In genomic region chr6:12008366-12009179, GRCh38 we compare ENCODE assay signal across 8 cellular contexts. TPM values are rescaled to one million over a fixed set of nuclear protein-coding genes. Genes with fewer than 3 reads are reported as not detected.
DNase-seq lines count a peak whose midpoint lies in the region; ATAC-seq, FAIRE-seq and TF ChIP-seq lines count a peak whose summit lies in the region.

No MANE protein-coding gene starts in this region.

- H3K9me3 ChIP-seq in Karpas-422 (ENCODE audit: low read length) (no peaks in the 10 kb centered on the region), SJCRH30 (replicated peaks) (no peaks in the 10 kb centered on the region), neutrophil (no peaks in the 10 kb centered on the region)

- H3K4me1 ChIP-seq in Karpas-422 (ENCODE audit: low read length), result peaks cover 30% of the 10 kb centered on the region
- no peaks in the 10 kb centered on the region for H3K4me1 ChIP-seq in SJCRH30
- H3K4me1 ChIP-seq in neutrophil (ENCODE audit: control insufficient read depth in 1 of 2, insufficient read depth in 1 of 2, low read depth in 1 of 2, low read length in 1 of 2), result peaks cover 30 to 31% of the 10 kb centered on the region in 2 experiments

- H3K27me3 ChIP-seq in Karpas-422 (ENCODE audit: low read length) (no peaks in the 10 kb centered on the region), SJCRH30 (no peaks in the 10 kb centered on the region), neutrophil (no peaks in the 10 kb centered on the region)

- DNase-seq in DMS153 treated with DMSO at 0.1 percent for 48 hours (lab: John Stamatoyannopoulos, UW; ENCODE audit: unreplicated experiment), result peak; percentile 4
- peak; percentile 87 for DNase-seq in Karpas-422
- DNase-seq in SJCRH30, result peak; percentile 61 to 69
- peak; percentile 48 to 83 (median 68) for DNase-seq in activated naive CD4-positive, alpha-beta T cell (lab: John Stamatoyannopoulos, UW)
- DNase-seq in frontal cortex (ENCODE audit: low spot score in 2 of 2), result peak; percentile 79 to 85
- DNase-seq in superior temporal gyrus (ENCODE audit: extremely low spot score), result peak; percentile 54

- peak overlapping the region; percentile 99 for H3K4me2 ChIP-seq in Karpas-422 (ENCODE audit: low read depth, low read length, poor library complexity, severe bottlenecking)

- peak; percentile 21 for TF ChIP-seq CTCF in neutrophil (IDR thresholded peaks at IDR 0.05)

- H3K79me2 ChIP-seq in Karpas-422 (ENCODE audit: low read length), result peaks cover 10% of the 10 kb centered on the region

- ATAC-seq in GM21619 (IDR thresholded peaks at IDR 0.05; ENCODE audit: unreplicated experiment), result peak; percentile 33

- H4K20me1 ChIP-seq in Karpas-422 (ENCODE audit: insufficient read depth, low read depth, low read length), result no peaks in the 10 kb centered on the region

- H3K4me3 ChIP-seq in Karpas-422 (ENCODE audit: low read length) (peak overlapping the region; percentile 87), SJCRH30 (peak overlapping the region; percentile 67), neutrophil (ENCODE audit: low read depth in 1 of 2, low read length in 1 of 2) (peak overlapping the region; percentile 76 to 80)

- FAIRE-seq in frontal cortex (lab: Jason Lieb, UNC), result no peak

- H3K27ac ChIP-seq in Karpas-422 (ENCODE audit: low read length) (peak overlapping the region; percentile 83), SJCRH30 (peak overlapping the region; percentile 71), neutrophil (peak overlapping the region; percentile 98)

- peak overlapping the region; percentile 84 for H3K9ac ChIP-seq in Karpas-422 (ENCODE audit: low read length)

- no peaks in the 10 kb centered on the region for H3K9me2 ChIP-seq in Karpas-422 (replicated peaks; ENCODE audit: insufficient read depth, low read length)

- peak overlapping the region; percentile 96 for H2AFZ ChIP-seq in Karpas-422 (ENCODE audit: low read length)

- no peaks in the 10 kb centered on the region for H3K36me3 ChIP-seq in Karpas-422 (ENCODE audit: insufficient read depth, low read length)
- H3K36me3 ChIP-seq in SJCRH30, result no peaks in the 10 kb centered on the region
- no peaks in the 10 kb centered on the region for H3K36me3 ChIP-seq in neutrophil

RNA-seq across cellular contexts. Expression of gene HIVEP1, which starts 3.5 kb away (rescaled TPM):
- total RNA-seq in Karpas-422 (2014; rRNA removed; shearing (Covaris generic); ENCODE audit: low replicate concordance), result 23.4 and 40.8 TPM in 2 replicates
- 8.8 and 11.1 TPM in 2 replicates for total RNA-seq in SJCRH30 (2014; rRNA removed; shearing (Covaris generic))
- 13.0 TPM for total RNA-seq in frontal cortex

Comparison
In these comparisons a context has a peak if more than half of its experiments do, and no peak if none do; other contexts are left out.
1. Peak in every context shown above with its lines: DNase-seq, ATAC-seq, H3K4me3 ChIP-seq and H3K27ac ChIP-seq.
2. DNase-seq: peak in every context shown above with its lines; median percentile 87 in Karpas-422; 82 in frontal cortex; 68 in activated naive CD4-positive, alpha-beta T cell; 65 in SJCRH30; 54 in superior temporal gyrus; 4 in DMS153 treated with DMSO at 0.1 percent for 48 hours.